9 cellular contexts compared by ENCODE assay signal in the genomic region with DNA sequence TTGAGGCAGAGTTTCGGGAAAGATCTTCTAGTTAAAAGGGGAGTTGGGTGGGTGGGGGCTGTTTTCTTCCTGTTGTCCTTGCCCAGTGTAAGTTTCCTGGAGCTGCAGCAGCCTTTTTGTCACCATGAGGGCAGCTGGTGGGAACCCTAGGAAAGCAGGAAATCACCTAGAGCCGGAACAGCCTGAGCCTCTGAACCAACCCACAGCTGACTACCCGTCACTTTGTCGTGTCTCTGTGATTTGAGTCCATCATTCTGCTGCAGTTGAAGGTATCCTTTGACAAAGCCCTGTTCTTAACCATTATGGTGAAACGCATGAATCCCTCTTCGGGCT. TPM values are rescaled to one million over a fixed set of nuclear protein-coding genes. Genes with fewer than 3 reads are reported as not detected.
DNase-seq lines count a peak whose midpoint lies in the region; ATAC-seq and TF ChIP-seq lines count a peak whose summit lies in the region.
"Had no signal": no experiment of that assay in that cellular context is flagged by ENCODE, and none has a peak within 500 bp of the region (broad histone marks: within the 10 kb centered on the region; RNA-seq: fewer than 3 reads in every experiment).

No MANE protein-coding gene starts in this region.

- peak overlapping the region; percentile 96 to 99 (median 97) for H3K27ac Mint-ChIP-seq in naive thymus-derived CD8-positive, alpha-beta T cell

- peaks cover 0 to 5% (median 0%) of the 10 kb centered on the region in 9 donors for H3K9me3 Mint-ChIP-seq in naive thymus-derived CD8-positive, alpha-beta T cell

- H3K4me3 ChIP-seq in AG09309 (ENCODE audit: control insufficient read depth, low read depth, low read length) (peak overlapping the region; percentile 82), LNCaP clone FGC (ENCODE audit: low read depth, low read length) (peak overlapping the region; percentile 91), choroid plexus epithelial cell (ENCODE audit: low read depth, low read length) (peak overlapping the region; percentile 72)

- ATAC-seq in naive thymus-derived CD8-positive, alpha-beta T cell = no peak
- no peak for ATAC-seq in HG03571 (IDR thresholded peaks at IDR 0.05; ENCODE audit: unreplicated experiment)

- TF ChIP-seq CTCF in AG09309 (IDR thresholded peaks at IDR 0.05; ENCODE audit: control insufficient read depth, insufficient read depth, low read depth, low read length, missing control alignments) (no peak), LNCaP clone FGC (IDR thresholded peaks at IDR 0.05; ENCODE audit: control insufficient read depth, extremely low read depth, insufficient read depth) (no peak), choroid plexus epithelial cell (conservative IDR thresholded peaks at IDR 0.05; ENCODE audit: low read depth, low read length) (no peak)

- no peaks in the 10 kb centered on the region for H3K27me3 Mint-ChIP-seq in naive thymus-derived CD8-positive, alpha-beta T cell

- DNase-seq in AG09309 (ENCODE audit: low read depth) (no peak), LNCaP clone FGC (ENCODE audit: low read depth) (no peak), choroid plexus epithelial cell (ENCODE audit: low read depth) (no peak), GM03348 (ENCODE audit: low spot score) (no peak), RPMI8226 (no peak), mucosa of gallbladder (ENCODE audit: low spot score) (no peak)
- no peak for DNase-seq in naive thymus-derived CD8-positive, alpha-beta T cell
- DNase-seq: NCI-H82 had no signal

- peak overlapping the region; percentile 89 to 100 (median 99) for H3K4me3 Mint-ChIP-seq in naive thymus-derived CD8-positive, alpha-beta T cell

- peaks cover 4 to 7% (median 5%) of the 10 kb centered on the region in 3 donors for H3K36me3 Mint-ChIP-seq in naive thymus-derived CD8-positive, alpha-beta T cell

- H3K4me1 Mint-ChIP-seq in naive thymus-derived CD8-positive, alpha-beta T cell = peaks cover 24 to 48% (median 46%) of the 10 kb centered on the region in 4 donors

- POLR2A ChIA-PET in naive thymus-derived CD8-positive, alpha-beta T cell (lab: Charles Lee) = interaction anchor here (1.3 to 3.9 kb wide), 6 partner anchors 16 to 1076 kb away, joined by 7 to 105 read pairs (median 18); partner anchors contain the start of genes GLRX3 and MGMT

RNA-seq across cellular contexts. Expression of gene C10orf143, which starts 1.2 kb away (rescaled TPM):
- total RNA-seq in naive thymus-derived CD8-positive, alpha-beta T cell = 10 to 100 TPM; 17.5 to 19.6 TPM
- polyA plus RNA-seq in naive thymus-derived CD8-positive, alpha-beta T cell = 10 to 100 TPM; 28.6 to 48.1 (median 29.6) TPM
- total RNA-seq in mucosa of gallbladder = 4.8 TPM

RNA-seq across cellular contexts. Expression of gene GLRX3, which starts 24.4 kb away (rescaled TPM):
- 10 to 100 TPM; 47.6 to 52.5 TPM for total RNA-seq in naive thymus-derived CD8-positive, alpha-beta T cell
- 10 to 100 TPM; 71.5 to 97.8 (median 81.8) TPM for polyA plus RNA-seq in naive thymus-derived CD8-positive, alpha-beta T cell
- total RNA-seq in mucosa of gallbladder = 50.1 TPM
